ENCODE assay signal across 15 cellular contexts in genomic region chr20:33788351-33789049, GRCh38. TPM values are rescaled to one million over a fixed set of nuclear protein-coding genes. Genes with fewer than 3 reads are reported as not detected.
DNase-seq lines count a peak whose midpoint lies in the region; ATAC-seq and TF ChIP-seq lines count a peak whose summit lies in the region.
"Had no signal": no experiment of that assay in that cellular context is flagged by ENCODE, and none has a peak within 500 bp of the region (broad histone marks: within the 10 kb centered on the region; RNA-seq: fewer than 3 reads in every experiment).

No MANE protein-coding gene starts in this region.

- H3K27ac Mint-ChIP-seq in activated naive CD4-positive, alpha-beta T cell treated with anti-CD3 and anti-CD28 coated beads, Interleukin-2, amount 50 U/mL, for 72 hours, result peak overlapping the region; percentile 5 to 89
- H3K27ac Mint-ChIP-seq in activated T-helper 1 cell treated with anti-CD3 and anti-CD28 coated beads, Interleukin-12 subunit alpha, Interleukin-12 subunit beta, Interleukin-2, Interleukin-4 antibody, amounts not matched to agents 30 ng/mL and 10 ng/mL and 1 ng/mL, durations not matched to agents 14 hours and 24 hours and 36 hours, result peak overlapping the region; percentile 68
- H3K27ac Mint-ChIP-seq in neural crest cell (ENCODE audit: unreplicated experiment), result peak overlapping the region; percentile 86
- no peak overlapping the region for H3K27ac Mint-ChIP-seq in HFFc6

- H3K36me3 ChIP-seq in upper lobe of left lung, result peaks cover 0 to 8% (median 7%) of the 10 kb centered on the region in 4 donors

- TF ChIP-seq CTCF in neural crest cell (conservative IDR thresholded peaks at IDR 0.05), result no peak
- no peak for TF ChIP-seq CTCF in upper lobe of left lung (IDR thresholded peaks at IDR 0.05)
- TF ChIP-seq CTCF in omental fat pad (IDR thresholded peaks at IDR 0.05), result no peak
- no peak for TF ChIP-seq CTCF in HFFc6 (IDR thresholded peaks at IDR 0.05)

- H3K4me1 Mint-ChIP-seq in activated T-helper 1 cell treated with anti-CD3 and anti-CD28 coated beads, Interleukin-12 subunit alpha, Interleukin-12 subunit beta, Interleukin-2, Interleukin-4 antibody, amounts not matched to agents 30 ng/mL and 10 ng/mL and 1 ng/mL, durations not matched to agents 14 hours and 24 hours and 36 hours (ENCODE audit: low read depth), result peaks cover 24% of the 10 kb centered on the region
- H3K4me1 Mint-ChIP-seq in neural crest cell (peaks cover 21% of the 10 kb centered on the region), HFFc6 (ENCODE audit: low read depth) (peaks cover 30% of the 10 kb centered on the region)

- H3K4me3 Mint-ChIP-seq in activated T-helper 1 cell treated with anti-CD3 and anti-CD28 coated beads, Interleukin-12 subunit alpha, Interleukin-12 subunit beta, Interleukin-2, Interleukin-4 antibody, amounts not matched to agents 30 ng/mL and 10 ng/mL and 1 ng/mL, durations not matched to agents 14 hours and 24 hours and 36 hours, result no peak overlapping the region
- H3K4me3 Mint-ChIP-seq in neural crest cell (no peak overlapping the region), HFFc6 (no peak overlapping the region)
- H3K4me3 Mint-ChIP-seq: activated T-cell treated with anti-CD3 and anti-CD28 coated beads, Interleukin-2, amount 50 U/mL, for 4 hours; immature natural killer cell had no signal

- H3K27ac ChIP-seq in upper lobe of left lung, result peak overlapping the region in 3 of 4 donors; percentile 17 to 78 (median 77)
- H3K27ac ChIP-seq: HL-60 had no signal

- no peak overlapping the region for H3K4me3 ChIP-seq in upper lobe of left lung

- DNase-seq in activated naive CD4-positive, alpha-beta T cell treated with anti-CD3 and anti-CD28 coated beads, Interleukin-2, amount 50 U/mL, for 72 hours (ENCODE audit: low spot score in 2 of 2), result no peak
- no peak for DNase-seq in activated naive CD4-positive, alpha-beta T cell (lab: John Stamatoyannopoulos, UW)
- no peak for DNase-seq in activated T-helper 1 cell treated with anti-CD3 and anti-CD28 coated beads, Interleukin-12 subunit alpha, Interleukin-12 subunit beta, Interleukin-2, Interleukin-4 antibody, amounts not matched to agents 30 ng/mL and 10 ng/mL and 1 ng/mL, durations not matched to agents 14 hours and 24 hours and 36 hours (ENCODE audit: low spot score)
- no peak for DNase-seq in neural crest cell (ENCODE audit: low read depth, low spot score)
- peak in 1 of 2 donors; percentile 43 for DNase-seq in upper lobe of left lung
- no peak for DNase-seq in effector CD4-positive, alpha-beta T cell
- DNase-seq in omental fat pad (ENCODE audit: low spot score), result no peak
- DNase-seq in HFFc6, result no peak
- DNase-seq: activated T-cell treated with anti-CD3 and anti-CD28 coated beads, Interleukin-2, amount 50 U/mL, for 4 hours; amygdala; immature natural killer cell; Karpas-422; NCI-H226; stimulated activated CD4-positive, alpha-beta T cell treated with anti-CD3 and anti-CD28 coated beads, Interleukin-15, amount 100 ng/mL, for 24 hours had no signal

- 93 to 94% methylated on average over 9 to 12 of the region's 12 CpGs for WGBS in upper lobe of left lung, 2 donors

- H3K9me3 ChIP-seq in upper lobe of left lung, result no peaks in the 10 kb centered on the region

- TF ChIP-seq EP300 in upper lobe of left lung (IDR thresholded peaks at IDR 0.05), result no peak

- H3K4me1 ChIP-seq in upper lobe of left lung, result peaks cover 10 to 34% (median 22%) of the 10 kb centered on the region in 4 donors

- H3K27me3 ChIP-seq in upper lobe of left lung, result no peaks in the 10 kb centered on the region

- no peaks in the 10 kb centered on the region for H3K9me3 Mint-ChIP-seq in activated naive CD4-positive, alpha-beta T cell treated with anti-CD3 and anti-CD28 coated beads, Interleukin-2, amount 50 U/mL, for 72 hours
- no peaks in the 10 kb centered on the region for H3K9me3 Mint-ChIP-seq in activated T-helper 1 cell treated with anti-CD3 and anti-CD28 coated beads, Interleukin-12 subunit alpha, Interleukin-12 subunit beta, Interleukin-2, Interleukin-4 antibody, amounts not matched to agents 30 ng/mL and 10 ng/mL and 1 ng/mL, durations not matched to agents 14 hours and 24 hours and 36 hours
- no peaks in the 10 kb centered on the region for H3K9me3 Mint-ChIP-seq in neural crest cell
- no peaks in the 10 kb centered on the region for H3K9me3 Mint-ChIP-seq in HFFc6
- H3K9me3 Mint-ChIP-seq: activated T-cell treated with anti-CD3 and anti-CD28 coated beads, Interleukin-2, amount 50 U/mL, for 4 hours; immature natural killer cell had no signal

- no peak for TF ChIP-seq POLR2A in upper lobe of left lung (IDR thresholded peaks at IDR 0.05)

- no peaks in the 10 kb centered on the region for H3K36me3 Mint-ChIP-seq in activated naive CD4-positive, alpha-beta T cell treated with anti-CD3 and anti-CD28 coated beads, Interleukin-2, amount 50 U/mL, for 72 hours
- no peaks in the 10 kb centered on the region for H3K36me3 Mint-ChIP-seq in activated T-helper 1 cell treated with anti-CD3 and anti-CD28 coated beads, Interleukin-12 subunit alpha, Interleukin-12 subunit beta, Interleukin-2, Interleukin-4 antibody, amounts not matched to agents 30 ng/mL and 10 ng/mL and 1 ng/mL, durations not matched to agents 14 hours and 24 hours and 36 hours (ENCODE audit: low read depth)
- no peaks in the 10 kb centered on the region for H3K36me3 Mint-ChIP-seq in neural crest cell (ENCODE audit: low read depth)
- H3K36me3 Mint-ChIP-seq in HFFc6 (ENCODE audit: low read depth), result peaks cover 10% of the 10 kb centered on the region

- no peaks in the 10 kb centered on the region for H3K27me3 Mint-ChIP-seq in activated T-helper 1 cell treated with anti-CD3 and anti-CD28 coated beads, Interleukin-12 subunit alpha, Interleukin-12 subunit beta, Interleukin-2, Interleukin-4 antibody, amounts not matched to agents 30 ng/mL and 10 ng/mL and 1 ng/mL, durations not matched to agents 14 hours and 24 hours and 36 hours (ENCODE audit: insufficient read depth)
- H3K27me3 Mint-ChIP-seq in neural crest cell (ENCODE audit: low read depth), result no peaks in the 10 kb centered on the region
- peaks cover 4% of the 10 kb centered on the region for H3K27me3 Mint-ChIP-seq in HFFc6 (ENCODE audit: insufficient read depth)

- intact Hi-C loops in activated T-helper 1 cell treated with anti-CD3 and anti-CD28 coated beads, Interleukin-12 subunit alpha, Interleukin-12 subunit beta, Interleukin-2, Interleukin-4 antibody, amounts not matched to agents 30 ng/mL and 10 ng/mL and 1 ng/mL, durations not matched to agents 14 hours and 24 hours and 36 hours (cut with micrococcal nuclease), result no loop called here

- ATAC-seq in activated naive CD4-positive, alpha-beta T cell treated with anti-CD3 and anti-CD28 coated beads, Interleukin-2, amount 50 U/mL, for 72 hours, result no peak
- ATAC-seq in upper lobe of left lung (ENCODE audit: low FRiP score in 2 of 2), result no peak
- ATAC-seq in omental fat pad (ENCODE audit: low FRiP score), result no peak
- ATAC-seq: activated T-cell treated with anti-CD3 and anti-CD28 coated beads, Interleukin-2, amount 50 U/mL, for 4 hours had no signal

RNA-seq across cellular contexts. Expression of gene CHMP4B, which starts 22.6 kb away (rescaled TPM):
- 10 to 100 TPM; 80.0 to 81.4 TPM for total RNA-seq in activated naive CD4-positive, alpha-beta T cell treated with anti-CD3 and anti-CD28 coated beads, Interleukin-2, amount 50 U/mL, for 72 hours
- total RNA-seq in activated T-helper 1 cell treated with anti-CD3 and anti-CD28 coated beads, Interleukin-12 subunit alpha, Interleukin-12 subunit beta, Interleukin-2, Interleukin-4 antibody, amounts not matched to agents 30 ng/mL and 10 ng/mL and 1 ng/mL, durations not matched to agents 14 hours and 24 hours and 36 hours, result 94.5 and 96.4 TPM in 2 replicates
- total RNA-seq in neural crest cell (97.2 and 98.5 TPM in 2 replicates), upper lobe of left lung (100 to 1,000 TPM in 5 of 6 donors, 10 to 100 TPM in 1; 71.2 to 139 (median 104) TPM), omental fat pad (10 to 100 TPM; 64.8 to 96.7 (median 69.8) TPM)
- 10 to 100 TPM; 81.2 to 94.2 (median 86.1) TPM for total RNA-seq in HFFc6 (2021; fragmentation: NEBNext Ultra II Directional; extraction: Animal tissue kit (Norgen Biotek cat#: 25700))

RNA-seq across cellular contexts. Expression of gene ZNF341, which starts 56.7 kb away (rescaled TPM):
- total RNA-seq in activated naive CD4-positive, alpha-beta T cell treated with anti-CD3 and anti-CD28 coated beads, Interleukin-2, amount 50 U/mL, for 72 hours, result 1 to 10 TPM; 6.3 to 7.2 TPM
- 6.7 and 6.8 TPM in 2 replicates for total RNA-seq in activated T-helper 1 cell treated with anti-CD3 and anti-CD28 coated beads, Interleukin-12 subunit alpha, Interleukin-12 subunit beta, Interleukin-2, Interleukin-4 antibody, amounts not matched to agents 30 ng/mL and 10 ng/mL and 1 ng/mL, durations not matched to agents 14 hours and 24 hours and 36 hours
- 4.9 and 5.1 TPM in 2 replicates for total RNA-seq in neural crest cell
- total RNA-seq in upper lobe of left lung, result 10 to 100 TPM in 1 of 6 donors, 1 to 10 TPM in 5; 2.0 to 17.8 (median 5.0) TPM
- 1 to 10 TPM; 1.6 to 2.3 (median 2.0) TPM for total RNA-seq in omental fat pad
- 1 to 10 TPM; 3.2 to 4.1 (median 3.6) TPM for total RNA-seq in HFFc6 (2021; fragmentation: NEBNext Ultra II Directional; extraction: Animal tissue kit (Norgen Biotek cat#: 25700))
